ENCODE assay signal across 2 cellular contexts in the genomic region with DNA sequence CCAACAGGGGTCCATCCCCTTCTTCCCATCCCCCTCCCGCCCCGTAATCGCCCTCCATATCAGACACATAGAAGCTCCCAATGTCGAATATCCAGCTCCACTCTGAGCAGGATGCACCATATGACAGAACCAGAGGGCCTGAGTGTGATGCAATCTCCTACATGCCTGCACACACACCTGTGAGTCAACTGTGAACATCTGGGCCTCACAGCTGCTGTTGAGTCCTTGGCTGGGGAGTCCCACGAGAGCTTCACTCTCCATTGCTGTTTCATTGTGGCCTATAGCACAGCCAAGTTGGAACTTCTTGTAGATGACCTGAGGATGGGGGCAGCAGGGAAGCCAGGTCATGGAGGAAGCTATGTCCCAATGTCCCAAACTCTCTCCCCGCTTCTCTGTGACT.
TF ChIP-seq lines count a peak whose summit lies in the region.

No MANE protein-coding gene starts in this region.

TF ChIP-seq in IMR-90, 13 proteins besides CTCF, POLR2A, EP300 and RAD21:
- TF ChIP-seq CEBPB (IDR thresholded peaks at IDR 0.05; ENCODE audit: low read depth, low read length) (peak; percentile 36; the same call in 1 of the 2 replicates), MXI1 (IDR thresholded peaks at IDR 0.05; ENCODE audit: borderline replicate concordance, low read depth, low read length) (no peak)

TF ChIP-seq in K562, 482 proteins besides CTCF, POLR2A, EP300 and RAD21:
- peak; percentile 36; the same call in 1 of the 2 replicates for TF ChIP-seq CEBPG (CRISPR knock-in tag; IDR thresholded peaks at IDR 0.05)
- TF ChIP-seq CEBPG (tag; conservative IDR thresholded peaks at IDR 0.05 in 1 of 2, IDR thresholded peaks at IDR 0.05 in 1 of 2): no peak
- TF ChIP-seq, protein P1, sequence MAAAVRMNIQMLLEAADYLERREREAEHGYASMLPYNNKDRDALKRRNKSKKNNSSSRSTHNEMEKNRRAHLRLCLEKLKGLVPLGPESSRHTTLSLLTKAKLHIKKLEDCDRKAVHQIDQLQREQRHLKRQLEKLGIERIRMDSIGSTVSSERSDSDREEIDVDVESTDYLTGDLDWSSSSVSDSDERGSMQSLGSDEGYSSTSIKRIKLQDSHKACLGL (CRISPR knock-in tag; IDR thresholded peaks at IDR 0.05; ENCODE audit: borderline replicate concordance, poor library complexity, severe bottlenecking): no peak
- TF ChIP-seq ZNF184 (CRISPR knock-in tag; IDR thresholded peaks at IDR 0.05): no peak
- TF ChIP-seq CBFA2T3 (IDR thresholded peaks at IDR 0.05): peak; percentile 17; the same call in 1 of the 2 replicates
- TF ChIP-seq, protein P2, sequence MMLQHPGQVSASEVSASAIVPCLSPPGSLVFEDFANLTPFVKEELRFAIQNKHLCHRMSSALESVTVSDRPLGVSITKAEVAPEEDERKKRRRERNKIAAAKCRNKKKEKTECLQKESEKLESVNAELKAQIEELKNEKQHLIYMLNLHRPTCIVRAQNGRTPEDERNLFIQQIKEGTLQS (IDR thresholded peaks at IDR 0.05): 0 out of 2 replicates have a peak, but pooled peaks have one; percentile 24
- TF ChIP-seq, protein P2 (CRISPR knock-in tag; conservative IDR thresholded peaks at IDR 0.05): no peak
- TF ChIP-seq XRCC5 (IDR thresholded peaks at IDR 0.05; ENCODE audit: low read depth, low read length): no peak
- 0 out of 2 replicates have a peak, but pooled peaks have one; percentile 6 for TF ChIP-seq CEBPB (tag; IDR thresholded peaks at IDR 0.05)
